In genomic region chrX:130654409-130654970, GRCh38 we compare ENCODE assay signal across 28 cellular contexts.
DNase-seq lines count a peak whose midpoint lies in the region; ATAC-seq and TF ChIP-seq lines count a peak whose summit lies in the region.
"Had no signal": no experiment of that assay in that cellular context is flagged by ENCODE, and none has a peak within 500 bp of the region (broad histone marks: within the 10 kb centered on the region; RNA-seq: fewer than 3 reads in every experiment).

No MANE protein-coding gene starts in this region.

- H3K4me3 Mint-ChIP-seq in MCF 10A (ENCODE audit: unreplicated experiment) = no peak overlapping the region
- H3K4me3 Mint-ChIP-seq: activated CD4-positive, alpha-beta T cell treated with anti-CD3 and anti-CD28 coated beads, Interleukin-2, amount 10 ng/mL, durations not matched to agents 7 days and 5 days; activated CD8-positive, alpha-beta memory T cell treated with anti-CD3 and anti-CD28 coated beads, Interleukin-2, amount 10 ng/mL, durations not matched to agents 7 days and 5 days; activated naive CD4-positive, alpha-beta T cell treated with anti-CD3 and anti-CD28 coated beads for 36 hours; GM23338; naive B cell; T-helper 2 cell treated with Interferon-gamma antibody and Interleukin-4, amounts not matched to agents 5 μg/mL and 100 μg/mL, for 36 hours had no signal

- no peak for TF ChIP-seq POLR2A in gastroesophageal sphincter (IDR thresholded peaks at IDR 0.05)

- H3K4me1 ChIP-seq in gastroesophageal sphincter (no peaks in the 10 kb centered on the region), colonic mucosa (no peaks in the 10 kb centered on the region)
- H3K4me1 ChIP-seq: left ventricle myocardium inferior, upper lobe of left lung had no signal

- peaks cover 11% of the 10 kb centered on the region for H3K9me3 Mint-ChIP-seq in MCF 10A (ENCODE audit: unreplicated experiment)
- H3K9me3 Mint-ChIP-seq: activated CD4-positive, alpha-beta T cell treated with anti-CD3 and anti-CD28 coated beads, Interleukin-2, amount 10 ng/mL, durations not matched to agents 7 days and 5 days; activated naive CD4-positive, alpha-beta T cell treated with anti-CD3 and anti-CD28 coated beads for 36 hours; GM23338; T-helper 2 cell treated with Interferon-gamma antibody and Interleukin-4, amounts not matched to agents 5 μg/mL and 100 μg/mL, for 36 hours had no signal

- intact Hi-C loops in MCF 10A (cut with micrococcal nuclease) = no loop called here
- intact Hi-C loops in colonic mucosa (cut with DNase I) = no loop called here

- no peaks in the 10 kb centered on the region for H3K9me3 ChIP-seq in gastroesophageal sphincter
- no peaks in the 10 kb centered on the region for H3K9me3 ChIP-seq in colonic mucosa
- H3K9me3 ChIP-seq: upper lobe of left lung had no signal

- WGBS in gastroesophageal sphincter (ENCODE audit: low coverage in 1 of 2), 2 donors = 58% methylated on average over 4 of the region's 4 CpGs; no CpG with 5 or more reads in 1 of the 2 donors

- no peak for TF ChIP-seq EP300 in gastroesophageal sphincter (IDR thresholded peaks at IDR 0.05)

- H3K4me1 Mint-ChIP-seq in MCF 10A (ENCODE audit: insufficient read depth, unreplicated experiment) = no peaks in the 10 kb centered on the region
- H3K4me1 Mint-ChIP-seq: activated CD4-positive, alpha-beta T cell treated with anti-CD3 and anti-CD28 coated beads, Interleukin-2, amount 10 ng/mL, durations not matched to agents 7 days and 5 days; activated CD8-positive, alpha-beta memory T cell treated with anti-CD3 and anti-CD28 coated beads, Interleukin-2, amount 10 ng/mL, durations not matched to agents 7 days and 5 days; GM23338; naive B cell had no signal

- H3K9ac ChIP-seq in colonic mucosa (ENCODE audit: low read depth in 2 of 2, low read length in 2 of 2) = no peak overlapping the region

- H3K36me3 ChIP-seq in gastroesophageal sphincter = peaks cover 0 to 4% of the 10 kb centered on the region in 2 donors
- H3K36me3 ChIP-seq in colonic mucosa = no peaks in the 10 kb centered on the region

- TF ChIP-seq CTCF in AG04449 (IDR thresholded peaks at IDR 0.05; ENCODE audit: insufficient read depth, low read length, missing control alignments) (no peak), fibroblast of the aortic adventitia (IDR thresholded peaks at IDR 0.05; ENCODE audit: insufficient read depth, low read length) (no peak), gastroesophageal sphincter (IDR thresholded peaks at IDR 0.05) (no peak), MCF 10A (IDR thresholded peaks at IDR 0.05; ENCODE audit: unreplicated experiment) (no peak), colonic mucosa (IDR thresholded peaks at IDR 0.05) (no peak)

- H3K27me3 ChIP-seq in gastroesophageal sphincter = no peaks in the 10 kb centered on the region
- H3K27me3 ChIP-seq in colonic mucosa = no peaks in the 10 kb centered on the region
- H3K27me3 ChIP-seq: upper lobe of left lung had no signal

- no peak overlapping the region for H3K27ac Mint-ChIP-seq in MCF 10A (ENCODE audit: low read depth, unreplicated experiment)
- H3K27ac Mint-ChIP-seq: activated CD4-positive, alpha-beta T cell treated with anti-CD3 and anti-CD28 coated beads, Interleukin-2, amount 10 ng/mL, durations not matched to agents 7 days and 5 days; activated CD8-positive, alpha-beta memory T cell treated with anti-CD3 and anti-CD28 coated beads, Interleukin-2, amount 10 ng/mL, durations not matched to agents 7 days and 5 days; activated naive CD4-positive, alpha-beta T cell treated with anti-CD3 and anti-CD28 coated beads for 36 hours; GM23338; naive B cell; T-helper 2 cell treated with Interferon-gamma antibody and Interleukin-4, amounts not matched to agents 5 μg/mL and 100 μg/mL, for 36 hours had no signal

- CTCF ChIA-PET in AG04449 (lab: Yijun Ruan, JAX) (interaction anchor here (1.1 kb wide), 1 partner anchor 28 kb away, joined by 3 read pairs; no protein-coding TSS in a partner anchor), MCF 10A (lab: Yijun Ruan, JAX) (interaction anchor here (0.5 kb wide), 1 partner anchor 62 kb away, joined by 3 read pairs; no protein-coding TSS in a partner anchor)

- H3K36me3 Mint-ChIP-seq in MCF 10A (ENCODE audit: insufficient read depth, unreplicated experiment) = no peaks in the 10 kb centered on the region
- H3K36me3 Mint-ChIP-seq: activated CD8-positive, alpha-beta memory T cell treated with anti-CD3 and anti-CD28 coated beads, Interleukin-2, amount 10 ng/mL, durations not matched to agents 7 days and 5 days had no signal

- peak; percentile 24 for DNase-seq in AG04449 (ENCODE audit: low read depth, low spot score)
- DNase-seq in GM03348 (ENCODE audit: low spot score) = peak; percentile 13
- DNase-seq in fibroblast of the aortic adventitia (ENCODE audit: low read depth) = peak; percentile 36
- DNase-seq in MCF 10A (ENCODE audit: unreplicated experiment) = no peak
- no peak for DNase-seq in colonic mucosa
- DNase-seq: activated CD4-positive, alpha-beta T cell treated with anti-CD3 and anti-CD28 coated beads, Interleukin-2, amount 10 ng/mL, durations not matched to agents 7 days and 5 days; activated CD8-positive, alpha-beta memory T cell treated with anti-CD3 and anti-CD28 coated beads, Interleukin-2, amount 10 ng/mL, durations not matched to agents 7 days and 5 days; activated naive CD4-positive, alpha-beta T cell treated with anti-CD3 and anti-CD28 coated beads for 36 hours; amniotic stem cell; Calu3; dorsolateral prefrontal cortex; foreskin melanocyte; hippocampal formation; left ventricle myocardium inferior; naive B cell; NCI-H1417 treated with DMSO at 0.1 percent for 48 hours; NCI-H526; retina; RPMI8226; small intestine; stimulated activated CD4-positive, alpha-beta T cell treated with anti-CD3 and anti-CD28 coated beads, Interleukin-2, amount 100 ng/mL, for 24 hours; upper lobe of left lung had no signal

- H3K27me3 Mint-ChIP-seq in MCF 10A (ENCODE audit: insufficient read depth, unreplicated experiment) = peaks cover 25% of the 10 kb centered on the region
- H3K27me3 Mint-ChIP-seq: activated CD4-positive, alpha-beta T cell treated with anti-CD3 and anti-CD28 coated beads, Interleukin-2, amount 10 ng/mL, durations not matched to agents 7 days and 5 days; activated CD8-positive, alpha-beta memory T cell treated with anti-CD3 and anti-CD28 coated beads, Interleukin-2, amount 10 ng/mL, durations not matched to agents 7 days and 5 days; naive B cell had no signal

- no TSS peak for BruUV-seq in MCF 10A (replicated peaks; lab: Mats Ljungman, UMichigan)

- no peak overlapping the region for H3K27ac ChIP-seq in gastroesophageal sphincter
- H3K27ac ChIP-seq in colonic mucosa = no peak overlapping the region
- H3K27ac ChIP-seq: C4-2B, dorsolateral prefrontal cortex, left ventricle myocardium inferior, upper lobe of left lung had no signal

- peak; percentile 92 for ATAC-seq in SK-N-SH treated with all-trans-retinoic acid at 6 μM for 48 hours
- no peak for ATAC-seq in gastroesophageal sphincter
- ATAC-seq in GM18498 (IDR thresholded peaks at IDR 0.05; ENCODE audit: unreplicated experiment) = no peak
- ATAC-seq: activated CD8-positive, alpha-beta memory T cell treated with anti-CD3 and anti-CD28 coated beads, Interleukin-2, amount 10 ng/mL, durations not matched to agents 7 days and 5 days; GM23338 had no signal

- POLR2A ChIA-PET in AG04449 (lab: Yijun Ruan, JAX) = no interaction called here
- POLR2A ChIA-PET in MCF 10A (lab: Yijun Ruan, JAX) = no interaction called here

- H3K4me3 ChIP-seq in AG04449 (ENCODE audit: low read depth, low read length) = no peak overlapping the region
- H3K4me3 ChIP-seq in fibroblast of the aortic adventitia (ENCODE audit: low read depth, low read length) = no peak overlapping the region
- no peak overlapping the region for H3K4me3 ChIP-seq in gastroesophageal sphincter
- no peak overlapping the region for H3K4me3 ChIP-seq in colonic mucosa
- H3K4me3 ChIP-seq: dorsolateral prefrontal cortex, GM23338, left ventricle myocardium inferior, upper lobe of left lung had no signal

TF ChIP-seq in SK-N-SH treated with all-trans-retinoic acid at 6 μM for 48 hours, 23 proteins besides CTCF, POLR2A, EP300 and RAD21:
- TF ChIP-seq ISL1 (CRISPR knock-in tag; IDR thresholded peaks at IDR 0.05) (peak; percentile 89), POU6F1 (CRISPR knock-in tag; IDR thresholded peaks at IDR 0.05; ENCODE audit: borderline replicate concordance, low read depth) (no peak), TCF4 (CRISPR knock-in tag; IDR thresholded peaks at IDR 0.05; ENCODE audit: borderline replicate concordance) (peak; percentile 74), BACH2 (CRISPR knock-in tag; IDR thresholded peaks at IDR 0.05; ENCODE audit: borderline replicate concordance) (no peak), ZFP3 (CRISPR knock-in tag; IDR thresholded peaks at IDR 0.05) (no peak), ZNF8 (CRISPR knock-in tag; IDR thresholded peaks at IDR 0.05) (no peak)

Comparison
In these comparisons a context has a peak if more than half of its experiments do, and no peak if none do; other contexts are left out.
1. DNase-seq: peak in AG04449 (single experiment), GM03348 (single experiment) and fibroblast of the aortic adventitia (single experiment); none in MCF 10A (single experiment) and colonic mucosa (single experiment).